9 cellular contexts compared by ENCODE assay signal in genomic region chr14:21263284-21264024, GRCh38. TPM values are rescaled to one million over a fixed set of nuclear protein-coding genes. Genes with fewer than 3 reads are reported as not detected.
DNase-seq lines count a peak whose midpoint lies in the region; ATAC-seq and TF ChIP-seq lines count a peak whose summit lies in the region.
"Had no signal": no experiment of that assay in that cellular context is flagged by ENCODE, and none has a peak within 500 bp of the region (broad histone marks: within the 10 kb centered on the region; RNA-seq: fewer than 3 reads in every experiment).

No MANE protein-coding gene starts in this region.

- peak overlapping the region; percentile 81 for H3K4me2 ChIP-seq in BLaER1

- peak overlapping the region; percentile 99 for H3K4me3 Mint-ChIP-seq in activated T-helper 2 cell treated with anti-CD3 and anti-CD28 coated beads, Interferon-gamma antibody, Interleukin-2, Interleukin-4, amounts not matched to agents 10 μg/mL and 5 μg/mL and 100 μg/mL, durations not matched to agents 14 hours and 24 hours and 36 hours (ENCODE audit: low read depth)

- intact Hi-C loops in activated T-helper 2 cell treated with anti-CD3 and anti-CD28 coated beads, Interferon-gamma antibody, Interleukin-2, Interleukin-4, amounts not matched to agents 10 μg/mL and 5 μg/mL and 100 μg/mL, durations not matched to agents 14 hours and 24 hours and 36 hours (cut with micrococcal nuclease) = loop anchor here (1.0 to 10.0 kb wide), 5 partner anchors 15 to 251 kb away; partner anchors contain the start of gene METTL3
- intact Hi-C loops in left lung (cut with DNase I) (no loop called here), tibial artery (cut with DNase I; ENCODE audit: low total_unique reads) (no loop called here)

- H3K4me1 ChIP-seq in BLaER1 = peaks cover 81% of the 10 kb centered on the region
- H3K4me1 ChIP-seq in left lung = peaks cover 46 to 94% of the 10 kb centered on the region in 2 donors
- H3K4me1 ChIP-seq in tibial artery = peaks cover 0 to 90% (median 54%) of the 10 kb centered on the region in 4 donors

- H4K20me1 ChIP-seq in BLaER1 = peaks cover 100% of the 10 kb centered on the region

- H3K4me1 Mint-ChIP-seq in activated T-helper 2 cell treated with anti-CD3 and anti-CD28 coated beads, Interferon-gamma antibody, Interleukin-2, Interleukin-4, amounts not matched to agents 10 μg/mL and 5 μg/mL and 100 μg/mL, durations not matched to agents 14 hours and 24 hours and 36 hours (ENCODE audit: low read depth) = peaks cover 65% of the 10 kb centered on the region

- TF ChIP-seq CTCF in left lung (IDR thresholded peaks at IDR 0.05) = no peak
- TF ChIP-seq CTCF in tibial artery (IDR thresholded peaks at IDR 0.05) = no peak
- TF ChIP-seq CTCF in GM10266 (IDR thresholded peaks at IDR 0.05; ENCODE audit: control insufficient read depth, insufficient read depth, low read depth, missing control alignments) = no peak

- H3K27me3 ChIP-seq in BLaER1 = no peaks in the 10 kb centered on the region
- no peaks in the 10 kb centered on the region for H3K27me3 ChIP-seq in left lung
- H3K27me3 ChIP-seq in tibial artery = no peaks in the 10 kb centered on the region

- H3K27me3 Mint-ChIP-seq in activated T-helper 2 cell treated with anti-CD3 and anti-CD28 coated beads, Interferon-gamma antibody, Interleukin-2, Interleukin-4, amounts not matched to agents 10 μg/mL and 5 μg/mL and 100 μg/mL, durations not matched to agents 14 hours and 24 hours and 36 hours (ENCODE audit: low read depth) = no peaks in the 10 kb centered on the region

- H3K27ac Mint-ChIP-seq in activated T-helper 2 cell treated with anti-CD3 and anti-CD28 coated beads, Interferon-gamma antibody, Interleukin-2, Interleukin-4, amounts not matched to agents 10 μg/mL and 5 μg/mL and 100 μg/mL, durations not matched to agents 14 hours and 24 hours and 36 hours = peak overlapping the region; percentile 96

- DNase-seq in activated T-helper 2 cell treated with anti-CD3 and anti-CD28 coated beads, Interferon-gamma antibody, Interleukin-2, Interleukin-4, amounts not matched to agents 10 μg/mL and 5 μg/mL and 100 μg/mL, durations not matched to agents 14 hours and 24 hours and 36 hours (ENCODE audit: low spot score) = no peak
- DNase-seq in left lung (no peak), tibial artery (no peak), GM10266 (ENCODE audit: extremely low spot score) (no peak), occipital lobe (lab: John Stamatoyannopoulos, UW) (no peak), NCI-H748 (lab: John Stamatoyannopoulos, UW; ENCODE audit: unreplicated experiment) (no peak)

- H3K27ac ChIP-seq in BLaER1 (peak overlapping the region; percentile 3; the same call in 1 of the 2 replicates), left lung (peak overlapping the region in 1 of 2 donors; percentile 58), tibial artery (peak overlapping the region in 1 of 2 donors; percentile 3)

- peaks cover 94% of the 10 kb centered on the region for H3K36me3 ChIP-seq in BLaER1
- H3K36me3 ChIP-seq in left lung = peaks cover 6 to 83% of the 10 kb centered on the region in 2 donors
- H3K36me3 ChIP-seq in tibial artery = peaks cover 16 to 46% (median 35%) of the 10 kb centered on the region in 3 donors

- H3K9me3 ChIP-seq in BLaER1 (no peaks in the 10 kb centered on the region), left lung (no peaks in the 10 kb centered on the region), tibial artery (no peaks in the 10 kb centered on the region)

- H3K4me3 ChIP-seq in BLaER1 = peak overlapping the region; percentile 87
- peak overlapping the region in 1 of 2 donors; percentile 18 for H3K4me3 ChIP-seq in left lung
- H3K4me3 ChIP-seq in tibial artery = no peak overlapping the region

- peaks cover 97% of the 10 kb centered on the region for H3K36me3 Mint-ChIP-seq in activated T-helper 2 cell treated with anti-CD3 and anti-CD28 coated beads, Interferon-gamma antibody, Interleukin-2, Interleukin-4, amounts not matched to agents 10 μg/mL and 5 μg/mL and 100 μg/mL, durations not matched to agents 14 hours and 24 hours and 36 hours (ENCODE audit: low read depth)

- peak overlapping the region; percentile 41; the same call in 1 of the 2 replicates for H3K9ac ChIP-seq in BLaER1

- no peaks in the 10 kb centered on the region for H3K9me3 Mint-ChIP-seq in activated T-helper 2 cell treated with anti-CD3 and anti-CD28 coated beads, Interferon-gamma antibody, Interleukin-2, Interleukin-4, amounts not matched to agents 10 μg/mL and 5 μg/mL and 100 μg/mL, durations not matched to agents 14 hours and 24 hours and 36 hours

- ATAC-seq in HG02870 (IDR thresholded peaks at IDR 0.05; ENCODE audit: unreplicated experiment) = peak; percentile 2
- peak; percentile 27 for ATAC-seq in left lung

RNA-seq across cellular contexts. Expression of gene HNRNPC, which starts 5.8 kb away (rescaled TPM):
- total RNA-seq in activated T-helper 2 cell treated with anti-CD3 and anti-CD28 coated beads, Interferon-gamma antibody, Interleukin-2, Interleukin-4, amounts not matched to agents 10 μg/mL and 5 μg/mL and 100 μg/mL, durations not matched to agents 14 hours and 24 hours and 36 hours = 972 and 976 TPM in 2 replicates
- 100 to 1,000 TPM; 377 to 427 TPM for total RNA-seq in left lung
- total RNA-seq in occipital lobe = 531 TPM

RNA-seq across cellular contexts. Expression of gene RPGRIP1, which starts 16.4 kb away (rescaled TPM):
- not detected in 2 replicates for total RNA-seq in activated T-helper 2 cell treated with anti-CD3 and anti-CD28 coated beads, Interferon-gamma antibody, Interleukin-2, Interleukin-4, amounts not matched to agents 10 μg/mL and 5 μg/mL and 100 μg/mL, durations not matched to agents 14 hours and 24 hours and 36 hours
- total RNA-seq in left lung (1 to 10 TPM in 1 of 2 donors, under 1 TPM in 1; 0.41 to 1.3 TPM), occipital lobe (0.16 TPM)
- total RNA-seq: temporal lobe had no signal
